Comparison of ENCODE assay signal across 1 cellular context in the genomic region with DNA sequence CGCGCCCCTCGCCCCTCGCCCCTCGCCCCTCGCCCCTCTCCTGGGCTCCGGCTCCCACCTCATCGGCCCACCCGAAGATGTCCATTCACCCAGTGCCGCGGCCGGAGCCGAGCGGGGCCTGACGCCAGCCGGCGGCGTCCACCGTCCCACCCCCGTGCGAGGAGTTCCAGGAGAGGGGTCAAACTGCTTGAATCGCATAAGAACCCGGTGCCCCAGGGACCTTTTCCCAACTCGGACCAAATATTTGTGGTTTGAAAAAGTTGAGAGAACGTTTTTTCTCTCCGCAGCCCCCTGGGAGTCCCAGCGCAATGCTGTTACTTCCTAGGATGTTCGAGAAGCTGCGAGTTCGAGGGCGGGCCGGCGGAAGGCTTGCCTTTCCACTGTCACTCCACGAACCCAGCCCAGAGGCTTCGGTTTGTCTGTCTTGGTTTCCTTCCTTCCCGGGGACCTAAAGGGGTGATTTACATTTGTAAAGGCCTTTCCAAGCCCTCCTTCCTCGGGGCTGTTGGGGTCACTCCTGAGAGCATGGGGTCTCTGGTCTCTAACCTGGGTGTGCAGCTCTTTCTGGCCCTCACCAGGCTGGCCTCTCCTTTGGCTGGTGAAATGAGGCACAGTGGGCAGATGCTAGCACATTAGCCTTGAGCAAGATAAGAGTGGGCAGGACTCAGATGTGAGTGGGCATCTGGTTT.
TF ChIP-seq lines count a peak whose summit lies in the region.

No MANE protein-coding gene starts in this region.

TF ChIP-seq in endothelial cell of umbilical vein, 7 proteins besides CTCF, POLR2A, EP300 and RAD21 (continued from another document):
- TF ChIP-seq FOS (IDR thresholded peaks at IDR 0.05; ENCODE audit: borderline replicate concordance, insufficient read depth, low read length) = no peak
- no peak for TF ChIP-seq JUN (IDR thresholded peaks at IDR 0.05; ENCODE audit: borderline replicate concordance, insufficient read depth, insufficient read length, low read depth)
